ENCODE assay signal across 1 cellular context in the genomic region with DNA sequence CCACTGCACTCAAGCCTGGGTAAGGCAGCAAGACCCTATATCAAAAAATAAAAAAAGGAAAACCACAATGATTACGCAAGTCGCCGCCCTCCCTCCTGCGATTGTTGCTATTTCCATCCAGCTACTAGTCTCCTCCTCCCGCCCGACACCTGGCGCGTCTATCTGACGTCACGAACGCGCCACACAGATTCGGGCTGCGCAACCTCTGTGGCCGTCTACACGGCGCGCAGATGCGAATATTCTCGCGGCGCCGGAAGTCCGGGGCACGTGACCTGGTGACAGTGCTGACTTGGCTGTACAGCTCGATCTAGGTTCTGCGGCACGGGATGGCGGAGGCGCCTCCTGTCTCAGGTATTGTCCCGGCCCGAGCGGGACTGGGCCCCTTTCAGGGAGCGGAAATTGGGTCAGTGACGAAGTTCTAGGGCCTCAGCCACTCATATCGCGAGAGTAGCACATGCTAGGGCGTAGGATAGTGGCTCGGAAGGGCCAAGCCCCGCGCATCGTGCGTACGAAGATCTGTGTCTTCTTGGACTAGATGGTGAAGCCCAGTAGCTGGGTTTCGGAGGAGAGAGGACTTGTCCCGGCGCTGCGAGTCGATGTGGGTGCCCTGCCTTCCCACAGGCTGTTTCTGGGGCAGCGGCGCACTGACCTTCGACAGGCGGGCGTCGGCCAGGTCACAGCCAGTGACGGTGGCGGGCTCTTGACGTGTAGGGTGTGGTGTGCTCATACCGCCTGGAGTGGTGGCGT.
A peak's percentile ranks its signal among the peaks of the same experiment; 100 is the strongest.
TF ChIP-seq lines count a peak whose summit lies in the region.

A gene (plus strand): TSS at position 270 of the 747 bp plus-strand sequence. CDS start 57 bp downstream, at position 327.

TF ChIP-seq in K562, 482 proteins besides CTCF, POLR2A, EP300 and RAD21 (continued from another document and continues in another):
- TF ChIP-seq PHB (CRISPR knock-in tag; IDR thresholded peaks at IDR 0.05) (no peak), ELF4 (CRISPR knock-in tag; IDR thresholded peaks at IDR 0.05) (no peak), CHD2 (IDR thresholded peaks at IDR 0.05; ENCODE audit: low read depth, low read length) (no peak; the same call in 1 of the 2 replicates), KAT7 (CRISPR knock-in tag; IDR thresholded peaks at IDR 0.05; ENCODE audit: borderline replicate concordance) (peak; percentile 87; the same call in 1 of the 2 replicates), HNRNPH1 (optimal IDR thresholded peaks at IDR 0.05; ENCODE audit: low read depth, low read length) (no peak), SMARCC2 (IDR thresholded peaks at IDR 0.05; ENCODE audit: low read depth) (no peak), FOXP1 (CRISPR knock-in tag; IDR thresholded peaks at IDR 0.05) (peak; percentile 52), ETV1 (tag; conservative IDR thresholded peaks at IDR 0.05; ENCODE audit: low read depth) (peak; percentile 97), TCF7L2 (IDR thresholded peaks at IDR 0.05; ENCODE audit: low read depth, low read length) (no peak), RUNX1 (IDR thresholded peaks at IDR 0.05; ENCODE audit: low read depth) (no peak), TFAM (CRISPR knock-in tag; conservative IDR thresholded peaks at IDR 0.05) (no peak), ZNF311 (CRISPR knock-in tag; IDR thresholded peaks at IDR 0.05) (no peak), POLR3A (IDR thresholded peaks at IDR 0.05; ENCODE audit: borderline replicate concordance, extremely low read depth, insufficient read depth, insufficient read length) (no peak), SIN3B (IDR thresholded peaks at IDR 0.05; ENCODE audit: low read depth) (peak; percentile 89), MYC (IDR thresholded peaks at IDR 0.05; ENCODE audit: low read depth, low read length) (peak; percentile 95), MYC (CRISPR knock-in tag; IDR thresholded peaks at IDR 0.05; ENCODE audit: borderline replicate concordance, low read depth) (peak; percentile 89; the same call in 1 of the 2 replicates), HDAC2 (IDR thresholded peaks at IDR 0.05) (peak; percentile 71), ATF7 (IDR thresholded peaks at IDR 0.05) (peak; percentile 90), ZNF830 (CRISPR knock-in tag; IDR thresholded peaks at IDR 0.05) (peak; percentile 40; the same call in 1 of the 2 replicates), HDGF (IDR thresholded peaks at IDR 0.05) (no peak), ZSCAN29 (IDR thresholded peaks at IDR 0.05) (peak; percentile 100), POLR2AphosphoS5 (IDR thresholded peaks at IDR 0.05; ENCODE audit: control insufficient read depth, insufficient read depth, low read depth, low read length) (peak; percentile 55; the same call in 1 of the 2 replicates), RAD51 (IDR thresholded peaks at IDR 0.05; ENCODE audit: borderline replicate concordance, low read depth) (peak; percentile 96), CBX2 (IDR thresholded peaks at IDR 0.05; ENCODE audit: insufficient read depth, low read length, poor library complexity, severe bottlenecking) (no peak), FOSL1 (tag; conservative IDR thresholded peaks at IDR 0.05) (peak; percentile 51), ZNF408 (CRISPR knock-in tag; IDR thresholded peaks at IDR 0.05; ENCODE audit: low read depth) (no peak), MEIS2 (IDR thresholded peaks at IDR 0.05; ENCODE audit: partially characterized antibody) (peak; percentile 81), FIP1L1 (IDR thresholded peaks at IDR 0.05; ENCODE audit: low read depth, low read length, poor library complexity, severe bottlenecking) (peak; percentile 74), KAT2B (IDR thresholded peaks at IDR 0.05; ENCODE audit: low read depth, low read length) (no peak)
- TF ChIP-seq, protein P1, sequence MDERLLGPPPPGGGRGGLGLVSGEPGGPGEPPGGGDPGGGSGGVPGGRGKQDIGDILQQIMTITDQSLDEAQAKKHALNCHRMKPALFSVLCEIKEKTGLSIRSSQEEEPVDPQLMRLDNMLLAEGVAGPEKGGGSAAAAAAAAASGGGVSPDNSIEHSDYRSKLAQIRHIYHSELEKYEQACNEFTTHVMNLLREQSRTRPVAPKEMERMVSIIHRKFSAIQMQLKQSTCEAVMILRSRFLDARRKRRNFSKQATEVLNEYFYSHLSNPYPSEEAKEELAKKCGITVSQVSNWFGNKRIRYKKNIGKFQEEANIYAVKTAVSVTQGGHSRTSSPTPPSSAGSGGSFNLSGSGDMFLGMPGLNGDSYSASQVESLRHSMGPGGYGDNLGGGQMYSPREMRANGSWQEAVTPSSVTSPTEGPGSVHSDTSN (CRISPR knock-in tag; IDR thresholded peaks at IDR 0.05; ENCODE audit: low read depth) = no peak
- TF ChIP-seq, protein P1 (tag; conservative IDR thresholded peaks at IDR 0.05; ENCODE audit: low read depth) = no peak
- TF ChIP-seq, protein P2, sequence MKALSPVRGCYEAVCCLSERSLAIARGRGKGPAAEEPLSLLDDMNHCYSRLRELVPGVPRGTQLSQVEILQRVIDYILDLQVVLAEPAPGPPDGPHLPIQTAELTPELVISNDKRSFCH (CRISPR knock-in tag; IDR thresholded peaks at IDR 0.05) = no peak
- TF ChIP-seq, protein P2 (tag; IDR thresholded peaks at IDR 0.05) = no peak
- TF ChIP-seq, protein P3, sequence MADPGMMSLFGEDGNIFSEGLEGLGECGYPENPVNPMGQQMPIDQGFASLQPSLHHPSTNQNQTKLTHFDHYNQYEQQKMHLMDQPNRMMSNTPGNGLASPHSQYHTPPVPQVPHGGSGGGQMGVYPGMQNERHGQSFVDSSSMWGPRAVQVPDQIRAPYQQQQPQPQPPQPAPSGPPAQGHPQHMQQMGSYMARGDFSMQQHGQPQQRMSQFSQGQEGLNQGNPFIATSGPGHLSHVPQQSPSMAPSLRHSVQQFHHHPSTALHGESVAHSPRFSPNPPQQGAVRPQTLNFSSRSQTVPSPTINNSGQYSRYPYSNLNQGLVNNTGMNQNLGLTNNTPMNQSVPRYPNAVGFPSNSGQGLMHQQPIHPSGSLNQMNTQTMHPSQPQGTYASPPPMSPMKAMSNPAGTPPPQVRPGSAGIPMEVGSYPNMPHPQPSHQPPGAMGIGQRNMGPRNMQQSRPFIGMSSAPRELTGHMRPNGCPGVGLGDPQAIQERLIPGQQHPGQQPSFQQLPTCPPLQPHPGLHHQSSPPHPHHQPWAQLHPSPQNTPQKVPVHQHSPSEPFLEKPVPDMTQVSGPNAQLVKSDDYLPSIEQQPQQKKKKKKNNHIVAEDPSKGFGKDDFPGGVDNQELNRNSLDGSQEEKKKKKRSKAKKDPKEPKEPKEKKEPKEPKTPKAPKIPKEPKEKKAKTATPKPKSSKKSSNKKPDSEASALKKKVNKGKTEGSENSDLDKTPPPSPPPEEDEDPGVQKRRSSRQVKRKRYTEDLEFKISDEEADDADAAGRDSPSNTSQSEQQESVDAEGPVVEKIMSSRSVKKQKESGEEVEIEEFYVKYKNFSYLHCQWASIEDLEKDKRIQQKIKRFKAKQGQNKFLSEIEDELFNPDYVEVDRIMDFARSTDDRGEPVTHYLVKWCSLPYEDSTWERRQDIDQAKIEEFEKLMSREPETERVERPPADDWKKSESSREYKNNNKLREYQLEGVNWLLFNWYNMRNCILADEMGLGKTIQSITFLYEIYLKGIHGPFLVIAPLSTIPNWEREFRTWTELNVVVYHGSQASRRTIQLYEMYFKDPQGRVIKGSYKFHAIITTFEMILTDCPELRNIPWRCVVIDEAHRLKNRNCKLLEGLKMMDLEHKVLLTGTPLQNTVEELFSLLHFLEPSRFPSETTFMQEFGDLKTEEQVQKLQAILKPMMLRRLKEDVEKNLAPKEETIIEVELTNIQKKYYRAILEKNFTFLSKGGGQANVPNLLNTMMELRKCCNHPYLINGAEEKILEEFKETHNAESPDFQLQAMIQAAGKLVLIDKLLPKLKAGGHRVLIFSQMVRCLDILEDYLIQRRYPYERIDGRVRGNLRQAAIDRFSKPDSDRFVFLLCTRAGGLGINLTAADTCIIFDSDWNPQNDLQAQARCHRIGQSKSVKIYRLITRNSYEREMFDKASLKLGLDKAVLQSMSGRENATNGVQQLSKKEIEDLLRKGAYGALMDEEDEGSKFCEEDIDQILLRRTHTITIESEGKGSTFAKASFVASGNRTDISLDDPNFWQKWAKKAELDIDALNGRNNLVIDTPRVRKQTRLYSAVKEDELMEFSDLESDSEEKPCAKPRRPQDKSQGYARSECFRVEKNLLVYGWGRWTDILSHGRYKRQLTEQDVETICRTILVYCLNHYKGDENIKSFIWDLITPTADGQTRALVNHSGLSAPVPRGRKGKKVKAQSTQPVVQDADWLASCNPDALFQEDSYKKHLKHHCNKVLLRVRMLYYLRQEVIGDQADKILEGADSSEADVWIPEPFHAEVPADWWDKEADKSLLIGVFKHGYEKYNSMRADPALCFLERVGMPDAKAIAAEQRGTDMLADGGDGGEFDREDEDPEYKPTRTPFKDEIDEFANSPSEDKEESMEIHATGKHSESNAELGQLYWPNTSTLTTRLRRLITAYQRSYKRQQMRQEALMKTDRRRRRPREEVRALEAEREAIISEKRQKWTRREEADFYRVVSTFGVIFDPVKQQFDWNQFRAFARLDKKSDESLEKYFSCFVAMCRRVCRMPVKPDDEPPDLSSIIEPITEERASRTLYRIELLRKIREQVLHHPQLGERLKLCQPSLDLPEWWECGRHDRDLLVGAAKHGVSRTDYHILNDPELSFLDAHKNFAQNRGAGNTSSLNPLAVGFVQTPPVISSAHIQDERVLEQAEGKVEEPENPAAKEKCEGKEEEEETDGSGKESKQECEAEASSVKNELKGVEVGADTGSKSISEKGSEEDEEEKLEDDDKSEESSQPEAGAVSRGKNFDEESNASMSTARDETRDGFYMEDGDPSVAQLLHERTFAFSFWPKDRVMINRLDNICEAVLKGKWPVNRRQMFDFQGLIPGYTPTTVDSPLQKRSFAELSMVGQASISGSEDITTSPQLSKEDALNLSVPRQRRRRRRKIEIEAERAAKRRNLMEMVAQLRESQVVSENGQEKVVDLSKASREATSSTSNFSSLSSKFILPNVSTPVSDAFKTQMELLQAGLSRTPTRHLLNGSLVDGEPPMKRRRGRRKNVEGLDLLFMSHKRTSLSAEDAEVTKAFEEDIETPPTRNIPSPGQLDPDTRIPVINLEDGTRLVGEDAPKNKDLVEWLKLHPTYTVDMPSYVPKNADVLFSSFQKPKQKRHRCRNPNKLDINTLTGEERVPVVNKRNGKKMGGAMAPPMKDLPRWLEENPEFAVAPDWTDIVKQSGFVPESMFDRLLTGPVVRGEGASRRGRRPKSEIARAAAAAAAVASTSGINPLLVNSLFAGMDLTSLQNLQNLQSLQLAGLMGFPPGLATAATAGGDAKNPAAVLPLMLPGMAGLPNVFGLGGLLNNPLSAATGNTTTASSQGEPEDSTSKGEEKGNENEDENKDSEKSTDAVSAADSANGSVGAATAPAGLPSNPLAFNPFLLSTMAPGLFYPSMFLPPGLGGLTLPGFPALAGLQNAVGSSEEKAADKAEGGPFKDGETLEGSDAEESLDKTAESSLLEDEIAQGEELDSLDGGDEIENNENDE (IDR thresholded peaks at IDR 0.05; ENCODE audit: low read depth, low read length) = no peak
- TF ChIP-seq, protein P4, sequence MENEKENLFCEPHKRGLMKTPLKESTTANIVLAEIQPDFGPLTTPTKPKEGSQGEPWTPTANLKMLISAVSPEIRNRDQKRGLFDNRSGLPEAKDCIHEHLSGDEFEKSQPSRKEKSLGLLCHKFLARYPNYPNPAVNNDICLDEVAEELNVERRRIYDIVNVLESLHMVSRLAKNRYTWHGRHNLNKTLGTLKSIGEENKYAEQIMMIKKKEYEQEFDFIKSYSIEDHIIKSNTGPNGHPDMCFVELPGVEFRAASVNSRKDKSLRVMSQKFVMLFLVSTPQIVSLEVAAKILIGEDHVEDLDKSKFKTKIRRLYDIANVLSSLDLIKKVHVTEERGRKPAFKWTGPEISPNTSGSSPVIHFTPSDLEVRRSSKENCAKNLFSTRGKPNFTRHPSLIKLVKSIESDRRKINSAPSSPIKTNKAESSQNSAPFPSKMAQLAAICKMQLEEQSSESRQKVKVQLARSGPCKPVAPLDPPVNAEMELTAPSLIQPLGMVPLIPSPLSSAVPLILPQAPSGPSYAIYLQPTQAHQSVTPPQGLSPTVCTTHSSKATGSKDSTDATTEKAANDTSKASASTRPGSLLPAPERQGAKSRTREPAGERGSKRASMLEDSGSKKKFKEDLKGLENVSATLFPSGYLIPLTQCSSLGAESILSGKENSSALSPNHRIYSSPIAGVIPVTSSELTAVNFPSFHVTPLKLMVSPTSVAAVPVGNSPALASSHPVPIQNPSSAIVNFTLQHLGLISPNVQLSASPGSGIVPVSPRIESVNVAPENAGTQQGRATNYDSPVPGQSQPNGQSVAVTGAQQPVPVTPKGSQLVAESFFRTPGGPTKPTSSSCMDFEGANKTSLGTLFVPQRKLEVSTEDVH (IDR thresholded peaks at IDR 0.05; ENCODE audit: low read depth, partially characterized antibody) = peak; percentile 88
- TF ChIP-seq, protein P5, sequence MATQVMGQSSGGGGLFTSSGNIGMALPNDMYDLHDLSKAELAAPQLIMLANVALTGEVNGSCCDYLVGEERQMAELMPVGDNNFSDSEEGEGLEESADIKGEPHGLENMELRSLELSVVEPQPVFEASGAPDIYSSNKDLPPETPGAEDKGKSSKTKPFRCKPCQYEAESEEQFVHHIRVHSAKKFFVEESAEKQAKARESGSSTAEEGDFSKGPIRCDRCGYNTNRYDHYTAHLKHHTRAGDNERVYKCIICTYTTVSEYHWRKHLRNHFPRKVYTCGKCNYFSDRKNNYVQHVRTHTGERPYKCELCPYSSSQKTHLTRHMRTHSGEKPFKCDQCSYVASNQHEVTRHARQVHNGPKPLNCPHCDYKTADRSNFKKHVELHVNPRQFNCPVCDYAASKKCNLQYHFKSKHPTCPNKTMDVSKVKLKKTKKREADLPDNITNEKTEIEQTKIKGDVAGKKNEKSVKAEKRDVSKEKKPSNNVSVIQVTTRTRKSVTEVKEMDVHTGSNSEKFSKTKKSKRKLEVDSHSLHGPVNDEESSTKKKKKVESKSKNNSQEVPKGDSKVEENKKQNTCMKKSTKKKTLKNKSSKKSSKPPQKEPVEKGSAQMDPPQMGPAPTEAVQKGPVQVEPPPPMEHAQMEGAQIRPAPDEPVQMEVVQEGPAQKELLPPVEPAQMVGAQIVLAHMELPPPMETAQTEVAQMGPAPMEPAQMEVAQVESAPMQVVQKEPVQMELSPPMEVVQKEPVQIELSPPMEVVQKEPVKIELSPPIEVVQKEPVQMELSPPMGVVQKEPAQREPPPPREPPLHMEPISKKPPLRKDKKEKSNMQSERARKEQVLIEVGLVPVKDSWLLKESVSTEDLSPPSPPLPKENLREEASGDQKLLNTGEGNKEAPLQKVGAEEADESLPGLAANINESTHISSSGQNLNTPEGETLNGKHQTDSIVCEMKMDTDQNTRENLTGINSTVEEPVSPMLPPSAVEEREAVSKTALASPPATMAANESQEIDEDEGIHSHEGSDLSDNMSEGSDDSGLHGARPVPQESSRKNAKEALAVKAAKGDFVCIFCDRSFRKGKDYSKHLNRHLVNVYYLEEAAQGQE (CRISPR knock-in tag; IDR thresholded peaks at IDR 0.05; ENCODE audit: low read depth) = no peak
